11 cellular contexts compared by ENCODE assay signal in genomic region chr3:29525254-29525881, GRCh38.
DNase-seq lines count a peak whose midpoint lies in the region; ATAC-seq, FAIRE-seq and TF ChIP-seq lines count a peak whose summit lies in the region.
"Had no signal": no experiment of that assay in that cellular context is flagged by ENCODE, and none has a peak within 500 bp of the region (broad histone marks: within the 10 kb centered on the region; RNA-seq: fewer than 3 reads in every experiment).

No MANE protein-coding gene starts in this region.

- H3K36me3 ChIP-seq in kidney (ENCODE audit: control insufficient read depth in 1 of 2, insufficient read depth in 2 of 2, low read length in 2 of 2) = no peaks in the 10 kb centered on the region
- no peaks in the 10 kb centered on the region for H3K36me3 ChIP-seq in spleen
- H3K36me3 ChIP-seq: HAP-1 had no signal

- intact Hi-C loops in kidney (cut with DNase I) = no loop called here
- intact Hi-C loops in spleen (cut with DNase I; ENCODE audit: low total_unique reads) = no loop called here

- ATAC-seq in HG03469 (IDR thresholded peaks at IDR 0.05; ENCODE audit: unreplicated experiment) (no peak), HG03378 (IDR thresholded peaks at IDR 0.05; ENCODE audit: unreplicated experiment) (no peak)

- DNase-seq in LHCN-M2 (ENCODE audit: low read depth) (peak; percentile 67), astrocyte of the hippocampus (ENCODE audit: low read depth, low spot score) (peak; percentile 35), kidney (peak; percentile 74), spleen (no peak), T-helper 9 cell (no peak), NCI-H526 (lab: John Stamatoyannopoulos, UW) (no peak)

- H3K27ac ChIP-seq in kidney (ENCODE audit: low read depth in 2 of 2, low read length in 2 of 2) (no peak overlapping the region), spleen (peak overlapping the region in 7 of 8 donors; percentile 58 to 81 (median 68))

- 34 to 65% (median 46%) methylated on average over 1 of the region's 1 CpG for WGBS in spleen, 5 donors

- H3K4me3 ChIP-seq in kidney (ENCODE audit: low read length in 2 of 2) = no peak overlapping the region
- H3K4me3 ChIP-seq in spleen = no peak overlapping the region
- H3K4me3 ChIP-seq: HAP-1 had no signal

- H3K9me3 ChIP-seq in kidney (ENCODE audit: control insufficient read depth in 1 of 2, low read length in 2 of 2) = no peaks in the 10 kb centered on the region
- H3K9me3 ChIP-seq in spleen = no peaks in the 10 kb centered on the region
- H3K9me3 ChIP-seq: HAP-1 had no signal

- TF ChIP-seq POLR2A in spleen (IDR thresholded peaks at IDR 0.05) = no peak

- H3K9ac ChIP-seq in kidney (ENCODE audit: low read length in 2 of 2) = no peak overlapping the region

- H3K4me1 ChIP-seq in kidney (ENCODE audit: control insufficient read depth in 1 of 2, insufficient read depth in 1 of 2, low read depth in 1 of 2, low read length in 2 of 2) (no peaks in the 10 kb centered on the region), spleen (peaks cover 7 to 52% (median 19%) of the 10 kb centered on the region in 6 donors)
- H3K4me1 ChIP-seq: HAP-1 had no signal

- TF ChIP-seq CTCF in kidney (IDR thresholded peaks at IDR 0.05; ENCODE audit: borderline replicate concordance, extremely low read depth, insufficient read depth) (no peak), spleen (IDR thresholded peaks at IDR 0.05 in 8 of 11, conservative IDR thresholded peaks at IDR 0.05 in 3 of 11) (no peak)

- FAIRE-seq in kidney (lab: Jason Lieb, UNC) = peak; percentile 62
- FAIRE-seq: bronchial epithelial cell, TTC549 had no signal

- H3K27me3 ChIP-seq in spleen (replicated peaks in 1 of 7) = no peaks in the 10 kb centered on the region

Comparison
In these comparisons a context has a peak if more than half of its experiments do, and no peak if none do; other contexts are left out.
1. DNase-seq: peak in LHCN-M2 (single experiment), astrocyte of the hippocampus (single experiment) and kidney (single experiment); none in spleen (single experiment), T-helper 9 cell (single experiment) and NCI-H526 (0 of 2).
2. H3K27ac ChIP-seq: peak in spleen (7 of 8); none in kidney (0 of 2).